In the genomic region with DNA sequence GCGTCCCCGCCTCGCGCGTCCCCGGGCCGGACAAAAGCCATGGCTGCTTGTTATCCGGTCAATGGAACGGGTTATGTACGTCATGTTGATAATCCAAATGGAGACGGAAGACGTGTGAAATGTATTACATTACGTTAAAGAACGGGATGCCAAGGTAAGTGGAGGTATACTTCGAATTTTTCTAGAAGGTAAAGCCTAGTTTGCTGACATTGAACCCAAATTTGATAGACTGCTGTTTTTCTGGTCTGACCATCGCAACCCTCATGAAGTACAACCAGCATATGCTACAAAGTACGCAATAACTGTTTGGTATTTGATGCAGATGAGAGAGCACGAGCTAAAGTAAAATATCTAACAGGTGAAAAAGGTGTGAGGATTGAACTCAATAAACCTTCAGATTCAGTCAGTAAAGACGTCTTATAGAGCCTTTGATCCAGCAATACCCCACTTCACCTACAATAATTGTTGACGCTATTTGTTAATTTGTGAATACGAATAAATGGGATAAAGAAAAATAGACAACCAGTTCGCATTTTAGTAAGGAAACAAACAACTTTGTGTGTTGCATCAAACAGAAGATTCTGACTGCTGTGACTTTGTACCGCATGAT, we compare ENCODE assay signal across 8 cellular contexts.
DNase-seq lines count a peak whose midpoint lies in the region; ATAC-seq lines count a peak whose summit lies in the region.

No MANE protein-coding gene starts in this region.

- H3K9ac ChIP-seq in iPS-20b (ENCODE audit: low read depth, low read length) = peak overlapping the region; percentile 49; the same call in 1 of the 2 replicates

- no peak overlapping the region for H3K27ac ChIP-seq in iPS-20b (ENCODE audit: low read length)

- peak overlapping the region; percentile 68 for H3K4me3 ChIP-seq in iPS-20b (ENCODE audit: low read length)

- peak overlapping the region; percentile 86 for H3K4me3 Mint-ChIP-seq in activated naive CD8-positive, alpha-beta T cell
- H3K4me3 Mint-ChIP-seq in stimulated activated memory B cell treated with anti-CD40 and anti-IgM and Interleukin-4, amounts not matched to agents 10 μg/mL and 1 μg/mL and 100 μg/mL, for 72 hours = peak overlapping the region; percentile 92

- H3K36me3 ChIP-seq in iPS-20b (ENCODE audit: insufficient read depth, low read depth, low read length) = peaks cover 5% of the 10 kb centered on the region; the same call in 1 of the 2 replicates

- H3K36me3 Mint-ChIP-seq in activated naive CD8-positive, alpha-beta T cell = no peaks in the 10 kb centered on the region
- peaks cover 20% of the 10 kb centered on the region for H3K36me3 Mint-ChIP-seq in stimulated activated memory B cell treated with anti-CD40 and anti-IgM and Interleukin-4, amounts not matched to agents 10 μg/mL and 1 μg/mL and 100 μg/mL, for 72 hours

- H3K27me3 ChIP-seq in iPS-20b (ENCODE audit: insufficient read depth, low read length) = peaks cover 46% of the 10 kb centered on the region

- H3K4me1 Mint-ChIP-seq in activated naive CD8-positive, alpha-beta T cell (ENCODE audit: low read depth) = peaks cover 45% of the 10 kb centered on the region
- H3K4me1 Mint-ChIP-seq in stimulated activated memory B cell treated with anti-CD40 and anti-IgM and Interleukin-4, amounts not matched to agents 10 μg/mL and 1 μg/mL and 100 μg/mL, for 72 hours = peaks cover 48% of the 10 kb centered on the region

- 0 out of 2 replicates have a peak, but pooled peaks cover 6% of the 10 kb centered on the region for H3K4me1 ChIP-seq in iPS-20b (ENCODE audit: insufficient read depth, low read length)

- H3K27ac Mint-ChIP-seq in activated naive CD8-positive, alpha-beta T cell = peak overlapping the region; percentile 69
- peak overlapping the region; percentile 65 for H3K27ac Mint-ChIP-seq in stimulated activated memory B cell treated with anti-CD40 and anti-IgM and Interleukin-4, amounts not matched to agents 10 μg/mL and 1 μg/mL and 100 μg/mL, for 72 hours

- H3K9me3 ChIP-seq in iPS-20b (ENCODE audit: insufficient read depth, low read depth, low read length) = no peaks in the 10 kb centered on the region

- H3K27me3 Mint-ChIP-seq in activated naive CD8-positive, alpha-beta T cell = no peaks in the 10 kb centered on the region
- H3K27me3 Mint-ChIP-seq in stimulated activated memory B cell treated with anti-CD40 and anti-IgM and Interleukin-4, amounts not matched to agents 10 μg/mL and 1 μg/mL and 100 μg/mL, for 72 hours = no peaks in the 10 kb centered on the region

- DNase-seq in NCI-H1694 (lab: John Stamatoyannopoulos, UW) (no peak), GM19240 (ENCODE audit: insufficient read length, low spot score) (no peak), T-helper 9 cell (no peak)

- peak; percentile 0 for ATAC-seq in HG03378 (IDR thresholded peaks at IDR 0.05; ENCODE audit: unreplicated experiment)
- ATAC-seq in stimulated activated memory B cell treated with anti-CD40 and anti-IgM and Interleukin-4, amounts not matched to agents 10 μg/mL and 1 μg/mL and 100 μg/mL, for 72 hours = no peak
- ATAC-seq in HG02870 (IDR thresholded peaks at IDR 0.05; ENCODE audit: unreplicated experiment) = no peak

- H3K9me3 Mint-ChIP-seq in activated naive CD8-positive, alpha-beta T cell (ENCODE audit: low read depth) = no peaks in the 10 kb centered on the region
- H3K9me3 Mint-ChIP-seq in stimulated activated memory B cell treated with anti-CD40 and anti-IgM and Interleukin-4, amounts not matched to agents 10 μg/mL and 1 μg/mL and 100 μg/mL, for 72 hours = no peaks in the 10 kb centered on the region
